In the genomic region with DNA sequence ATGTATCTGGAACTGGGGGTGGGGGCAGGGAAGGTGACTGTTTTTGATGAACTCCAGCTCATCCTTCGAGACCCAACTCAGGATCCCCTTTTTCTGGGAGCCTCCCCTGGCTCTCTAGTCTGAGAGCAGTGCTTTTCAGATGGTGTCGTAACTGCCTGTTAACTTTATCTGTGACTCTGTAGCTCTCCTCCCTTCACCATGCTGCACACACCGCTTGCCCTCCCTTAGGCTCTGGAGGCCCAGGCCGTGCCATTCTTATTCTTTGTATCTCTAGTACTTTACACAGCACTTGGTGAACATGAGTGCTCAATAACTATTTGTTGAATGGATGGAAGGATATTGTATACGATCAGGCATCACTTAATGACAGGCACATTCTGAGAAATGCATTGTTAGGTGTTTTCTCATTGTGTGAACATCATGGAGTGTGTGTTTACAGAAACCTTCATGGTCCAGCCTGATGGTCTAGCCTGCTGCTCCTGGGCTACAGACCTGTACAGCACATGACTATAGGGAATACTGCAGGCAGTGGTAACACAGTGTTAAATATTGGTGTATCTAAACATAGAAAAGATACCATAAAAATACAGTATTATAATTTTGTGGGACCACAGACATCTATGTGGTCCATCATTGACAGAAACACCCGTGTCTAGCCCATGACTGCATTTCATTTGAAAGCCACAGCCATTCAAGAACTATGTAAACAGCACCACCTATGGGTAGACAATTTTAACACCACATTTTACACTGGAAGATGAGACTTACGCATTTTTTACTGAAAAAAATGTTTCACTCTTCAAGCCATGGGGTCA, we compare ENCODE assay signal across 8 cellular contexts.
DNase-seq lines count a peak whose midpoint lies in the region; ATAC-seq and TF ChIP-seq lines count a peak whose summit lies in the region.

No MANE protein-coding gene starts in this region.

- intact Hi-C loops in esophagus muscularis mucosa (cut with DNase I), result loop anchor here (2.0 to 5.0 kb wide), 3 partner anchors 88 to 202 kb away; no protein-coding TSS in a partner anchor
- intact Hi-C loops in natural killer cell (cut with micrococcal nuclease), result loop anchor here (1.0 kb wide), 3 partner anchors 155 to 367 kb away; a partner anchor contains a TSS

- H3K27me3 ChIP-seq in esophagus muscularis mucosa, result no peaks in the 10 kb centered on the region

- ATAC-seq in GM19467 (IDR thresholded peaks at IDR 0.05; ENCODE audit: unreplicated experiment) (peak; percentile 82), natural killer cell (peak; percentile 72 to 88 (median 78)), GM19328 (IDR thresholded peaks at IDR 0.05; ENCODE audit: unreplicated experiment) (no peak)

- no peak for TF ChIP-seq EP300 in esophagus muscularis mucosa (IDR thresholded peaks at IDR 0.05)

- H3K27me3 Mint-ChIP-seq in natural killer cell (ENCODE audit: low read depth in 2 of 2), result peaks cover 5 to 32% of the 10 kb centered on the region in 2 donors

- TF ChIP-seq POLR2A in esophagus muscularis mucosa (IDR thresholded peaks at IDR 0.05; ENCODE audit: low read depth), result no peak

- peak; percentile 74 to 81 (median 79) for TF ChIP-seq CTCF in esophagus muscularis mucosa (IDR thresholded peaks at IDR 0.05)
- TF ChIP-seq CTCF in natural killer cell (IDR thresholded peaks at IDR 0.05), result peak; percentile 87

- 53% methylated on average over 7 of the region's 7 CpGs for WGBS in esophagus muscularis mucosa

- H3K9me3 ChIP-seq in esophagus muscularis mucosa, result no peaks in the 10 kb centered on the region

- peaks cover 5 to 12% (median 9%) of the 10 kb centered on the region in 4 donors for H3K4me1 ChIP-seq in esophagus muscularis mucosa

- no peak overlapping the region for H3K27ac ChIP-seq in esophagus muscularis mucosa (replicated peaks in 1 of 4)

- no peaks in the 10 kb centered on the region for H3K4me1 Mint-ChIP-seq in natural killer cell

- no peak overlapping the region for H3K4me3 Mint-ChIP-seq in natural killer cell

- DNase-seq in DMS53 treated with DMSO at 0.1 percent for 48 hours (lab: John Stamatoyannopoulos, UW; ENCODE audit: unreplicated experiment) (peak; percentile 19), NAMALWA (ENCODE audit: low spot score) (peak; percentile 78), SK-N-DZ (ENCODE audit: low spot score) (peak; percentile 53), esophagus muscularis mucosa (ENCODE audit: extremely low spot score) (no peak), natural killer cell (no peak), ecto neural progenitor cell (ENCODE audit: low spot score) (no peak)

- no peaks in the 10 kb centered on the region for H3K36me3 Mint-ChIP-seq in natural killer cell

- H3K9me3 Mint-ChIP-seq in natural killer cell, result no peaks in the 10 kb centered on the region

- no peak overlapping the region for H3K27ac Mint-ChIP-seq in natural killer cell

- H3K36me3 ChIP-seq in esophagus muscularis mucosa, result peaks cover 0 to 35% (median 6%) of the 10 kb centered on the region in 4 donors

- H3K4me3 ChIP-seq in esophagus muscularis mucosa, result no peak overlapping the region

Comparison
In these comparisons a context has a peak if more than half of its experiments do, and no peak if none do; other contexts are left out.
1. DNase-seq: peak in DMS53 treated with DMSO at 0.1 percent for 48 hours (single experiment), NAMALWA (single experiment) and SK-N-DZ (single experiment); none in esophagus muscularis mucosa (single experiment), natural killer cell (single experiment) and ecto neural progenitor cell (single experiment).